Comparison of ENCODE assay signal across 22 cellular contexts in the genomic region with DNA sequence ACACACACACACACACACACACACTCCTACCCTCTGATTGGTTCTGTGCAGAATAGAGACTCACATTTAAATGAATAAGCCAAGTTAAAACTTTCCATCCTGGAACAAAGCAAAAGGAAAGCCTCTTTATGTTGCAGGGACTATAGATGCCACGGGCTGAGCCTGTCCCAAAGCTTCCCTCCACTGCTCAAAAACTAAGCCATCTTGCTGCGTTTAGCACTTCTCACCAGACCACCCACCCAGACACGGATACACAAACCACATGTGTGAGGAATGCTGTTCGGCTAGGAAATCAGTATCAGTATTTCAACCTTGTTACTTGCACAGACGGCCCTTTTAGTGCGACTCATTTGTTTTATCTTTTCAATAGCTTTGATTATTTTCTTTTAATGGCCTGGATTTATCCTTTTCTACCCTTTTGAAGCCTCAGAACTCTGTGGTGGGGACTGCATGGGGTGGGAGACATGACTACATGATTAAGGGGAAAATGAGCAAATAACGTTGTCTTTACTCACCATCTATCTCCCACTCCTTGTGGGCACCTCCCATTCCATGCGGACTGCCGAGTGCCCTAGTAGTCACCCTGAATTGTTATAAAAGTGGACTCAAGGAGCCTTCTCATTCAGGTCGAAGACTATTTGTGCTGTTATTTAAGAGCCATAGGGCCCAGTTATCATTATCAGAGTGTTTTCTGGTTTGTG.
DNase-seq lines count a peak whose midpoint lies in the region; ATAC-seq and TF ChIP-seq lines count a peak whose summit lies in the region.
"Had no signal": no experiment of that assay in that cellular context is flagged by ENCODE, and none has a peak within 500 bp of the region (broad histone marks: within the 10 kb centered on the region; RNA-seq: fewer than 3 reads in every experiment).

No MANE protein-coding gene starts in this region.

- H2BK5ac ChIP-seq in neuronal stem cell (ENCODE audit: low read length), result no peak overlapping the region

- no peak overlapping the region for H3K18ac ChIP-seq in neuronal stem cell (ENCODE audit: low read length)

- no peak for TF ChIP-seq CTCF in hepatocyte (IDR thresholded peaks at IDR 0.05; ENCODE audit: poor library complexity)
- TF ChIP-seq CTCF in ovary (IDR thresholded peaks at IDR 0.05), result no peak

- no peak overlapping the region for H2AFZ ChIP-seq in hepatocyte
- peak overlapping the region; percentile 15 for H2AFZ ChIP-seq in neuronal stem cell (ENCODE audit: low read length)

- 34% methylated on average over 10 of the region's 10 CpGs for WGBS in hepatocyte (ENCODE audit: low lambda C conversion rate, missing lambda C conversion rate)
- WGBS in neuronal stem cell (ENCODE audit: extremely low coverage in 2 of 2, insufficient read length in 2 of 2, insufficient replicate concordance in 1 of 2), 2 donors, result no CpG with 5 or more reads among the region's 10 CpGs
- WGBS in ovary, 3 donors, result 15 to 22% (median 17%) methylated on average over 10 of the region's 10 CpGs

- H4K8ac ChIP-seq in neuronal stem cell (ENCODE audit: low read depth, low read length), result no peak overlapping the region

- peaks cover 13% of the 10 kb centered on the region for H3K4me1 Mint-ChIP-seq in T-helper 17 cell

- peak; percentile 13 for DNase-seq in EH (ENCODE audit: low read depth)
- DNase-seq in T-helper 17 cell, result no peak
- DNase-seq in hepatocyte (ENCODE audit: low spot score), result peak; percentile 26
- DNase-seq in neuronal stem cell (ENCODE audit: low spot score), result peak; percentile 60
- no peak for DNase-seq in hepatic stellate cell (ENCODE audit: low spot score)
- no peak for DNase-seq in activated CD4-positive, alpha-beta T cell treated with anti-CD3 and anti-CD28 coated beads for 48 hours
- no peak for DNase-seq in ovary
- DNase-seq: activated CD4-positive, alpha-beta T cell treated with anti-CD3 and anti-CD28 coated beads for 36 hours; amniotic stem cell; GDM1; KG1; mesenchymal stem cell; NCI-H1694; NCI-H774; OCI-M1 had no signal

- H2BK12ac ChIP-seq in neuronal stem cell (ENCODE audit: low read length), result no peak overlapping the region

- H4K91ac ChIP-seq in neuronal stem cell (ENCODE audit: low read depth, low read length, poor library complexity), result no peak overlapping the region

- no peak for TF ChIP-seq EP300 in ovary (IDR thresholded peaks at IDR 0.05)

- no peak overlapping the region for H3K23ac ChIP-seq in neuronal stem cell (ENCODE audit: low read depth, low read length, poor library complexity)

- H3K27ac ChIP-seq in hepatocyte, result peak overlapping the region; percentile 56
- no peak overlapping the region for H3K27ac ChIP-seq in neuronal stem cell (replicated peaks; ENCODE audit: low read length)
- no peak overlapping the region for H3K27ac ChIP-seq in ovary
- H3K27ac ChIP-seq: C4-2B, epithelial cell of prostate, gastroesophageal sphincter, vagina had no signal

- peaks cover 5% of the 10 kb centered on the region for H3K4me1 ChIP-seq in hepatocyte (ENCODE audit: insufficient read depth)
- H3K4me1 ChIP-seq in neuronal stem cell (ENCODE audit: control insufficient read depth in 2 of 2, insufficient read depth in 1 of 2, low read depth in 1 of 2, low read length in 2 of 2), result peaks cover 6 to 8% of the 10 kb centered on the region in 2 donors
- no peaks in the 10 kb centered on the region for H3K4me1 ChIP-seq in ovary (ENCODE audit: insufficient read depth)
- H3K4me1 ChIP-seq: gastroesophageal sphincter, vagina had no signal

- peak overlapping the region; percentile 24 for H3K27ac Mint-ChIP-seq in T-helper 17 cell
- H3K27ac Mint-ChIP-seq: activated CD4-positive, alpha-beta T cell treated with anti-CD3 and anti-CD28 coated beads for 36 hours; natural killer cell treated with Interleukin-12 subunit alpha and Interleukin-12 subunit beta and Interleukin-15 and Interleukin-18, amount 100 ng/mL, for 72 hours had no signal

- H3K9ac ChIP-seq in neuronal stem cell (ENCODE audit: low read depth, low read length, poor library complexity), result no peak overlapping the region

- H4K20me1 ChIP-seq in hepatocyte (ENCODE audit: insufficient read depth, poor library complexity, severe bottlenecking), result no peaks in the 10 kb centered on the region

- H2BK15ac ChIP-seq in neuronal stem cell (ENCODE audit: low read length), result no peak overlapping the region

- no peak overlapping the region for H2BK120ac ChIP-seq in neuronal stem cell (ENCODE audit: low read depth, low read length)

- H2AK5ac ChIP-seq in neuronal stem cell (ENCODE audit: low read depth, low read length), result no peak overlapping the region

- H3K27me3 ChIP-seq in hepatocyte, result no peaks in the 10 kb centered on the region
- no peaks in the 10 kb centered on the region for H3K27me3 ChIP-seq in neuronal stem cell (ENCODE audit: control insufficient read depth in 3 of 3, insufficient read depth in 3 of 3, low read depth in 1 of 3, low read length in 3 of 3)
- H3K27me3 ChIP-seq in ovary, result no peaks in the 10 kb centered on the region
- H3K27me3 ChIP-seq: vagina had no signal

- no peak overlapping the region for H3K4me3 Mint-ChIP-seq in T-helper 17 cell
- H3K4me3 Mint-ChIP-seq: activated CD4-positive, alpha-beta T cell treated with anti-CD3 and anti-CD28 coated beads for 36 hours; natural killer cell treated with Interleukin-12 subunit alpha and Interleukin-12 subunit beta and Interleukin-15 and Interleukin-18, amount 100 ng/mL, for 72 hours had no signal

- TF ChIP-seq POLR2A in ovary (IDR thresholded peaks at IDR 0.05), result no peak

- no peaks in the 10 kb centered on the region for H3K79me1 ChIP-seq in neuronal stem cell (ENCODE audit: low read depth, low read length)

- no peaks in the 10 kb centered on the region for H3K36me3 Mint-ChIP-seq in T-helper 17 cell (ENCODE audit: low read depth)
- H3K36me3 Mint-ChIP-seq: natural killer cell treated with Interleukin-12 subunit alpha and Interleukin-12 subunit beta and Interleukin-15 and Interleukin-18, amount 100 ng/mL, for 72 hours had no signal

- no peaks in the 10 kb centered on the region for H3K27me3 Mint-ChIP-seq in T-helper 17 cell
- H3K27me3 Mint-ChIP-seq: activated CD4-positive, alpha-beta T cell treated with anti-CD3 and anti-CD28 coated beads for 36 hours had no signal

- H3K79me2 ChIP-seq in hepatocyte, result no peaks in the 10 kb centered on the region

- ATAC-seq in T-helper 17 cell, result no peak
- ATAC-seq in HG03378 (IDR thresholded peaks at IDR 0.05; ENCODE audit: unreplicated experiment), result no peak
- ATAC-seq: activated CD4-positive, alpha-beta T cell treated with anti-CD3 and anti-CD28 coated beads for 36 hours; gastroesophageal sphincter; natural killer cell treated with Interleukin-12 subunit alpha and Interleukin-12 subunit beta and Interleukin-15 and Interleukin-18, amount 100 ng/mL, for 72 hours; Right ventricle myocardium inferior had no signal

- no peak overlapping the region for H3K4ac ChIP-seq in neuronal stem cell (ENCODE audit: low read length)

- H3K36me3 ChIP-seq in hepatocyte (replicated peaks; ENCODE audit: insufficient read depth, low read depth) (no peaks in the 10 kb centered on the region), neuronal stem cell (replicated peaks in 1 of 2; ENCODE audit: control insufficient read depth in 2 of 2, insufficient read depth in 2 of 2, low read length in 2 of 2) (no peaks in the 10 kb centered on the region), ovary (no peaks in the 10 kb centered on the region)
- H3K36me3 ChIP-seq: vagina had no signal

- H3K4me3 ChIP-seq in hepatocyte (no peak overlapping the region), neuronal stem cell (ENCODE audit: low read length in 2 of 2) (no peak overlapping the region), ovary (no peak overlapping the region)
- H3K4me3 ChIP-seq: gastroesophageal sphincter, vagina had no signal

- peak overlapping the region; percentile 59 for H3K4me2 ChIP-seq in hepatocyte
- no peak overlapping the region for H3K4me2 ChIP-seq in neuronal stem cell (ENCODE audit: insufficient read depth, low read length, poor library complexity, severe bottlenecking)

- intact Hi-C loops in ovary (cut with DNase I), result no loop called here

- H3K9me3 ChIP-seq in T-helper 17 cell (ENCODE audit: control insufficient read depth, low read length, poor library complexity, severe bottlenecking), result no peaks in the 10 kb centered on the region
- no peaks in the 10 kb centered on the region for H3K9me3 ChIP-seq in hepatocyte (ENCODE audit: low read depth)
- no peaks in the 10 kb centered on the region for H3K9me3 ChIP-seq in neuronal stem cell (replicated peaks in 1 of 2; ENCODE audit: control insufficient read depth in 2 of 2, insufficient read depth in 1 of 2, low read depth in 1 of 2, low read length in 2 of 2)
- no peaks in the 10 kb centered on the region for H3K9me3 ChIP-seq in ovary
- H3K9me3 ChIP-seq: gastroesophageal sphincter, vagina had no signal

- H3K9me2 ChIP-seq in hepatocyte (replicated peaks; ENCODE audit: insufficient read depth), result no peaks in the 10 kb centered on the region

- H3K14ac ChIP-seq in neuronal stem cell (ENCODE audit: low read length), result no peak overlapping the region

Comparison
In these comparisons a context has a peak if more than half of its experiments do, and no peak if none do; other contexts are left out.
1. DNase-seq: peak in EH (single experiment), hepatocyte (single experiment) and neuronal stem cell (single experiment); none in T-helper 17 cell (0 of 3), hepatic stellate cell (single experiment), activated CD4-positive, alpha-beta T cell treated with anti-CD3 and anti-CD28 coated beads for 48 hours (single experiment) and ovary (0 of 5).